In the genomic region with DNA sequence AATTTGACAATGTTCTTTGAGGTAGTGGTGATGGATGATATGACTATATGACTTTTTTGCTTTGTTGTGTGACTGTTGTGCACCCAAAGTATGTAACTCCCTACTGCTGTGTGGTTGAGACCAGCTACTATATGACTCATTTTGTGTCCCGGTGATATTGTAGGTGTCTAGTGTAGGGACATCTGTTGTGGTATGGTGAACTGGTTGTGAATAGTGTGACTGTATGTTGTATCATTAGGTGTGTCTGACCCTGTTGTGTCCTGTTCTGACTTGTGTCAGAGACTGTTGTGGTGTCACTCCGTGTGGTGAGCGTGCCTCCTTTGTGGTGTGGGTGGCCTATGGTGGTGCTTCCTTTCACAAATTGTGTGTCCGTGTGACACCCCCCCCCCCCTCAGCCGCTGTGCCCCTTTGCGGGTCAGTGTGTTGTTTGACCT, we compare ENCODE assay signal across 1 cellular context.
TF ChIP-seq lines count a peak whose summit lies in the region.

No MANE protein-coding gene starts in this region.

TF ChIP-seq in GM12878, 131 proteins besides CTCF, POLR2A, EP300 and RAD21 (continued from another document):
- TF ChIP-seq, protein P1, sequence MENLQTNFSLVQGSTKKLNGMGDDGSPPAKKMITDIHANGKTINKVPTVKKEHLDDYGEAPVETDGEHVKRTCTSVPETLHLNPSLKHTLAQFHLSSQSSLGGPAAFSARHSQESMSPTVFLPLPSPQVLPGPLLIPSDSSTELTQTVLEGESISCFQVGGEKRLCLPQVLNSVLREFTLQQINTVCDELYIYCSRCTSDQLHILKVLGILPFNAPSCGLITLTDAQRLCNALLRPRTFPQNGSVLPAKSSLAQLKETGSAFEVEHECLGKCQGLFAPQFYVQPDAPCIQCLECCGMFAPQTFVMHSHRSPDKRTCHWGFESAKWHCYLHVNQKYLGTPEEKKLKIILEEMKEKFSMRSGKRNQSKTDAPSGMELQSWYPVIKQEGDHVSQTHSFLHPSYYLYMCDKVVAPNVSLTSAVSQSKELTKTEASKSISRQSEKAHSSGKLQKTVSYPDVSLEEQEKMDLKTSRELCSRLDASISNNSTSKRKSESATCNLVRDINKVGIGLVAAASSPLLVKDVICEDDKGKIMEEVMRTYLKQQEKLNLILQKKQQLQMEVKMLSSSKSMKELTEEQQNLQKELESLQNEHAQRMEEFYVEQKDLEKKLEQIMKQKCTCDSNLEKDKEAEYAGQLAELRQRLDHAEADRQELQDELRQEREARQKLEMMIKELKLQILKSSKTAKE (IDR thresholded peaks at IDR 0.05; ENCODE audit: low read depth, poor library complexity, severe bottlenecking) = peak; percentile 71
- TF ChIP-seq ATF7 (IDR thresholded peaks at IDR 0.05; ENCODE audit: low read depth) (peak; percentile 70), DPF2 (IDR thresholded peaks at IDR 0.05) (peak; percentile 12), TCF12 (IDR thresholded peaks at IDR 0.05; ENCODE audit: low read depth, low read length) (peak; percentile 74), PML (IDR thresholded peaks at IDR 0.05; ENCODE audit: low read length) (no peak), BMI1 (IDR thresholded peaks at IDR 0.05; ENCODE audit: borderline replicate concordance) (0 out of 2 replicates have a peak, but pooled peaks have one; percentile 31), CREM (IDR thresholded peaks at IDR 0.05; ENCODE audit: low read depth) (peak; percentile 75), RCOR1 (conservative IDR thresholded peaks at IDR 0.05; ENCODE audit: low read depth, low read length) (no peak), MLLT1 (IDR thresholded peaks at IDR 0.05) (peak; percentile 73), MTA2 (IDR thresholded peaks at IDR 0.05; ENCODE audit: low read depth) (peak; percentile 59; the same call in 1 of the 2 replicates), IKZF1 (conservative IDR thresholded peaks at IDR 0.05) (no peak), NKRF (conservative IDR thresholded peaks at IDR 0.05) (no peak), POLR2AphosphoS5 (IDR thresholded peaks at IDR 0.05; ENCODE audit: low read length) (0 out of 2 replicates have a peak, but pooled peaks have one; percentile 31), BHLHE40 (IDR thresholded peaks at IDR 0.05; ENCODE audit: borderline replicate concordance in 1 of 2, low read depth in 2 of 2, low read length in 1 of 2) (peak; percentile 18 to 37; a peak in 2 of 4 replicates), IKZF2 (IDR thresholded peaks at IDR 0.05) (peak; percentile 31 to 72), MYB (IDR thresholded peaks at IDR 0.05; ENCODE audit: borderline replicate concordance, low read depth, low read length) (no peak), TCF7 (IDR thresholded peaks at IDR 0.05; ENCODE audit: borderline replicate concordance) (0 out of 2 replicates have a peak, but pooled peaks have one; percentile 74), JUNB (IDR thresholded peaks at IDR 0.05) (peak; percentile 86), BRCA1 (IDR thresholded peaks at IDR 0.05; ENCODE audit: low read depth, low read length) (no peak), HDGF (IDR thresholded peaks at IDR 0.05) (peak; percentile 59; the same call in 1 of the 2 replicates), STAT3 (IDR thresholded peaks at IDR 0.05; ENCODE audit: low read depth, low read length) (no peak), ETV6 (conservative IDR thresholded peaks at IDR 0.05 in 1 of 2, IDR thresholded peaks at IDR 0.05 in 1 of 2; ENCODE audit: borderline replicate concordance in 1 of 2, low read depth in 1 of 2) (peak in 1 of 2 experiments; percentile 60; a peak in 1 of 4 replicates), PKNOX1 (IDR thresholded peaks at IDR 0.05) (0 out of 2 replicates have a peak, but pooled peaks have one; percentile 6), JUND (IDR thresholded peaks at IDR 0.05; ENCODE audit: low read depth, low read length) (peak; percentile 64; the same call in 1 of the 2 replicates), TCF3 (IDR thresholded peaks at IDR 0.05; ENCODE audit: borderline replicate concordance, insufficient read depth, low read depth, low read length) (peak; percentile 83), BCL11A (IDR thresholded peaks at IDR 0.05; ENCODE audit: low read depth, low read length) (peak; percentile 84), NBN (IDR thresholded peaks at IDR 0.05) (peak; percentile 83), BACH1 (IDR thresholded peaks at IDR 0.05; ENCODE audit: borderline replicate concordance) (peak; percentile 60; the same call in 1 of the 2 replicates), ZBED1 (IDR thresholded peaks at IDR 0.05; ENCODE audit: borderline replicate concordance) (peak; percentile 85; the same call in 1 of the 2 replicates)
- TF ChIP-seq, protein P2, sequence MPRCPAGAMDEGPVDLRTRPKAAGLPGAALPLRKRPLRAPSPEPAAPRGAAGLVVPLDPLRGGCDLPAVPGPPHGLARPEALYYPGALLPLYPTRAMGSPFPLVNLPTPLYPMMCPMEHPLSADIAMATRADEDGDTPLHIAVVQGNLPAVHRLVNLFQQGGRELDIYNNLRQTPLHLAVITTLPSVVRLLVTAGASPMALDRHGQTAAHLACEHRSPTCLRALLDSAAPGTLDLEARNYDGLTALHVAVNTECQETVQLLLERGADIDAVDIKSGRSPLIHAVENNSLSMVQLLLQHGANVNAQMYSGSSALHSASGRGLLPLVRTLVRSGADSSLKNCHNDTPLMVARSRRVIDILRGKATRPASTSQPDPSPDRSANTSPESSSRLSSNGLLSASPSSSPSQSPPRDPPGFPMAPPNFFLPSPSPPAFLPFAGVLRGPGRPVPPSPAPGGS (IDR thresholded peaks at IDR 0.05; ENCODE audit: borderline replicate concordance, insufficient read depth, low read depth, low read length, poor library complexity, severe bottlenecking) = peak; percentile 1
